In genomic region chr4:52843351-52843750, GRCh38 we compare ENCODE assay signal across 1 cellular context.
TF ChIP-seq lines count a peak whose summit lies in the region.

No MANE protein-coding gene starts in this region.

TF ChIP-seq in H1, 55 proteins besides CTCF, POLR2A, EP300 and RAD21:
- TF ChIP-seq, protein P1, sequence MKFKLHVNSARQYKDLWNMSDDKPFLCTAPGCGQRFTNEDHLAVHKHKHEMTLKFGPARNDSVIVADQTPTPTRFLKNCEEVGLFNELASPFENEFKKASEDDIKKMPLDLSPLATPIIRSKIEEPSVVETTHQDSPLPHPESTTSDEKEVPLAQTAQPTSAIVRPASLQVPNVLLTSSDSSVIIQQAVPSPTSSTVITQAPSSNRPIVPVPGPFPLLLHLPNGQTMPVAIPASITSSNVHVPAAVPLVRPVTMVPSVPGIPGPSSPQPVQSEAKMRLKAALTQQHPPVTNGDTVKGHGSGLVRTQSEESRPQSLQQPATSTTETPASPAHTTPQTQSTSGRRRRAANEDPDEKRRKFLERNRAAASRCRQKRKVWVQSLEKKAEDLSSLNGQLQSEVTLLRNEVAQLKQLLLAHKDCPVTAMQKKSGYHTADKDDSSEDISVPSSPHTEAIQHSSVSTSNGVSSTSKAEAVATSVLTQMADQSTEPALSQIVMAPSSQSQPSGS (IDR thresholded peaks at IDR 0.05; ENCODE audit: low read length), result no peak
- no peak for TF ChIP-seq SIN3A (conservative IDR thresholded peaks at IDR 0.05 in 1 of 2, IDR thresholded peaks at IDR 0.05 in 1 of 2; ENCODE audit: low read depth in 1 of 2, low read length in 2 of 2)
- no peak for TF ChIP-seq RFX5 (IDR thresholded peaks at IDR 0.05; ENCODE audit: borderline replicate concordance, low read depth, low read length)
- no peak for TF ChIP-seq CREB1 (IDR thresholded peaks at IDR 0.05)
- TF ChIP-seq PHF8 (conservative IDR thresholded peaks at IDR 0.05; ENCODE audit: low read depth, low read length), result no peak
- no peak for TF ChIP-seq BCL11A (IDR thresholded peaks at IDR 0.05; ENCODE audit: low read depth in 2 of 2, low read length in 2 of 2)
- TF ChIP-seq TCF12 (IDR thresholded peaks at IDR 0.05; ENCODE audit: low read depth, low read length), result no peak
